26 cellular contexts compared by ENCODE assay signal in the genomic region with DNA sequence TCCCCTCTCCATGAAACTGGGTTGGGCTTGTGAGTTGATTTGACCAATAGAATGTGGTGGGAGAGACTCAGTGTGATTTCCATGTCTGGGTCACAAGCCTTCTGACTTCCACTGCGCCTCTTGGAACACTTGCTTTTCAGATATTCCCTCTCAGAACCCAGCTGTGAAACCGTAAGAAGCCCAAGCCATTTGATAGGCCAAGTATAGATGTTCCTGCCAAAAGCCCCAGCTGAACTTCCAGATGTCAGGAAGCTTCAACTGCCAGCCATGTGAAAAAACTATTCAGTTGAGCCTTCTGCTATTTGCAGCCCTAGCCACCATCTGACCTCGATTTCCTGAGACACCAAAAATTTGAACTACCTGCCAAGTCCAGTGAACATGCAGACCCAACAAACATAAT.
DNase-seq lines count a peak whose midpoint lies in the region; ATAC-seq and TF ChIP-seq lines count a peak whose summit lies in the region.
"Had no signal": no experiment of that assay in that cellular context is flagged by ENCODE, and none has a peak within 500 bp of the region (broad histone marks: within the 10 kb centered on the region; RNA-seq: fewer than 3 reads in every experiment).

No MANE protein-coding gene starts in this region.

- H3K79me2 ChIP-seq in Karpas-422 (ENCODE audit: low read length), result no peaks in the 10 kb centered on the region

- no peaks in the 10 kb centered on the region for H3K9me2 ChIP-seq in Karpas-422 (replicated peaks; ENCODE audit: insufficient read depth, low read length)

- H3K27ac ChIP-seq in Karpas-422 (ENCODE audit: low read length) (no peak overlapping the region), SJCRH30 (no peak overlapping the region), tibial artery (no peak overlapping the region)
- H3K27ac ChIP-seq: C4-2B, colonic mucosa, esophagus squamous epithelium, HL-60, SJSA1, upper lobe of right lung had no signal

- no peak overlapping the region for H3K4me2 ChIP-seq in Karpas-422 (ENCODE audit: low read depth, low read length, poor library complexity, severe bottlenecking)

- H3K9ac ChIP-seq in Karpas-422 (ENCODE audit: low read length), result no peak overlapping the region

- no peaks in the 10 kb centered on the region for H4K20me1 ChIP-seq in Karpas-422 (ENCODE audit: insufficient read depth, low read depth, low read length)

- H3K4me1 ChIP-seq in Karpas-422 (ENCODE audit: low read length), result no peaks in the 10 kb centered on the region
- H3K4me1 ChIP-seq in SJCRH30, result peaks cover 10% of the 10 kb centered on the region; the same call in 1 of the 2 replicates
- no peaks in the 10 kb centered on the region for H3K4me1 ChIP-seq in tibial artery
- H3K4me1 ChIP-seq: colonic mucosa, esophagus squamous epithelium, SJSA1, upper lobe of right lung had no signal

- intact Hi-C loops in tibial artery (cut with DNase I; ENCODE audit: low total_unique reads), result no loop called here

- ATAC-seq in activated CD4-positive, CD25-positive, alpha-beta regulatory T cell treated with anti-CD3 and anti-CD28 coated beads, Interleukin-2, amount 50 U/mL, for 24 hours, result no peak
- no peak for ATAC-seq in GM21619 (IDR thresholded peaks at IDR 0.05; ENCODE audit: unreplicated experiment)
- ATAC-seq: activated T-cell treated with anti-CD3 and anti-CD28 coated beads, Interleukin-2, amount 50 U/mL, for 72 hours; HepG2; Panc1; upper lobe of right lung had no signal

- no peak overlapping the region for H2AFZ ChIP-seq in Karpas-422 (ENCODE audit: low read length)

- H3K27me3 ChIP-seq in Karpas-422 (ENCODE audit: low read length) (no peaks in the 10 kb centered on the region), SJCRH30 (no peaks in the 10 kb centered on the region), tibial artery (no peaks in the 10 kb centered on the region)
- H3K27me3 ChIP-seq: colonic mucosa, esophagus squamous epithelium, SJSA1, upper lobe of right lung had no signal

- H3K4me3 ChIP-seq in AG10803 (ENCODE audit: low read length), result no peak overlapping the region
- H3K4me3 ChIP-seq in Karpas-422 (ENCODE audit: low read length), result no peak overlapping the region
- H3K4me3 ChIP-seq in SJCRH30, result no peak overlapping the region
- H3K4me3 ChIP-seq in fibroblast of pulmonary artery (replicated peaks; ENCODE audit: low read depth, low read length), result no peak overlapping the region
- no peak overlapping the region for H3K4me3 ChIP-seq in tibial artery
- H3K4me3 ChIP-seq: colonic mucosa, esophagus squamous epithelium, SJSA1, upper lobe of right lung had no signal

- 0 out of 2 replicates have a peak, but pooled peaks cover 3% of the 10 kb centered on the region for H3K9me3 ChIP-seq in Karpas-422 (ENCODE audit: low read length)
- no peaks in the 10 kb centered on the region for H3K9me3 ChIP-seq in SJCRH30 (replicated peaks)
- no peaks in the 10 kb centered on the region for H3K9me3 ChIP-seq in tibial artery
- H3K9me3 ChIP-seq: colonic mucosa, esophagus squamous epithelium, SJSA1, upper lobe of right lung had no signal

- TF ChIP-seq CTCF in AG10803 (conservative IDR thresholded peaks at IDR 0.05; ENCODE audit: low read length) (no peak), fibroblast of pulmonary artery (IDR thresholded peaks at IDR 0.05; ENCODE audit: low read length, missing control alignments) (no peak), tibial artery (IDR thresholded peaks at IDR 0.05) (no peak)

- DNase-seq in AG10803 (ENCODE audit: low read depth) (peak; percentile 40), Karpas-422 (peak; percentile 20), SJCRH30 (peak; percentile 9 to 57), fibroblast of pulmonary artery (ENCODE audit: low read depth) (peak; percentile 46), tibial artery (no peak), NCI-H2029 (lab: John Stamatoyannopoulos, UW) (no peak)
- DNase-seq: activated CD4-positive, alpha-beta T cell treated with anti-CD3 and anti-CD28 coated beads for 4 hours; activated naive CD4-positive, alpha-beta T cell treated with anti-CD3 and anti-CD28 coated beads for 36 hours; activated T-cell treated with anti-CD3 and anti-CD28 coated beads, Interleukin-2, amount 50 U/mL, for 72 hours; colonic mucosa; endodermal cell; esophagus squamous epithelium; glutamatergic neuron; H9; mammary epithelial cell; NCI-H1105 treated with DMSO at 0.1 percent for 48 hours; NCI-H2081 treated with DMSO at 0.1 percent for 48 hours; NK-92 treated with Interleukin-12 subunit alpha and Interleukin-12 subunit beta, amount 100 ng/mL, for 24 hours; upper lobe of right lung had no signal

- H3K36me3 ChIP-seq in Karpas-422 (ENCODE audit: insufficient read depth, low read length) (no peaks in the 10 kb centered on the region), SJCRH30 (no peaks in the 10 kb centered on the region), tibial artery (no peaks in the 10 kb centered on the region)
- H3K36me3 ChIP-seq: colonic mucosa, esophagus squamous epithelium, SJSA1, upper lobe of right lung had no signal

Comparison
In these comparisons a context has a peak if more than half of its experiments do, and no peak if none do; other contexts are left out.
1. DNase-seq: peak in AG10803 (single experiment), Karpas-422 (single experiment), SJCRH30 (2 of 2) and fibroblast of pulmonary artery (single experiment); none in tibial artery (0 of 2) and NCI-H2029 (single experiment).